In the genomic region with DNA sequence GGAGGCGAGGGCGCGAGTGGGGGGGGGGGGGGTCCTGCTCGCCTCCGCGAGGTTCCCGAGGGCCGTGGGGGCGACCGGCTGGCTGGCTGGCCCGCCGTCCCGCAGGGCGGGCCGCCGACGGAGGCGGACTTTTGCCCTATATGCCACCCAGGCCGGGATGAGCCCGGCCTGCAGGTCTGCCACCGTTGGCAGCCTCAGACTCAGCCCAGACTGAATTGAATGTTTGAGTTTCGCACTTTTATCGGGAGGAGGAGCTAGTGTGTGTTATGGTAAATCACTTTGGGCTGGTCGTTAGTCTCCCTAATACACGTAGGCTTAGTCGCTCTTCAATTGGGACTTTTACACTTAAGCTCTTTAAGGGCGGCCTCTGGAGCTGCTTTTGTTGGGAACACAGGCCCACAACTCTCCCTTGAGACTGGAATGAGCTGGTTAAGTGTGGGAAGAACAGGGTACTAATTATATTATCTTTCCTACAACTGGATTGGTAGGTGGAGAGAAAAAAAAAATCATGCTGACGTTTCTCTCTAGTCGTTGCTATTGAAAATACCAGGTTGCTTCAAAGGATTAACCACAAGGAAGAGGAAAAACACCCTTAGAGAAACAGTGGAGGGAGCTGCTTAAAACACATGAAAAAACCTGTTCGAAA, we compare ENCODE assay signal across 8 cellular contexts. TPM values are rescaled to one million over a fixed set of nuclear protein-coding genes. Genes with fewer than 3 reads are reported as not detected.
A peak's percentile ranks its signal among the peaks of the same experiment; 100 is the strongest.
DNase-seq lines count a peak whose midpoint lies in the region; ATAC-seq and TF ChIP-seq lines count a peak whose summit lies in the region.

No MANE protein-coding gene starts in this region.

- POLR2A ChIA-PET in SK-N-SH (lab: Yijun Ruan, JAX) = interaction anchor here (0.7 to 6.2 kb wide), 24 partner anchors 11 to 473 kb away, joined by 3 to 108 read pairs (median 4); no protein-coding TSS in a partner anchor

- H3K9ac ChIP-seq in SK-N-SH = peak overlapping the region; percentile 99

- TF ChIP-seq RAD21 in SK-N-SH (IDR thresholded peaks at IDR 0.05; ENCODE audit: low read length) = peak; percentile 37

- TF ChIP-seq EP300 in SK-N-SH (IDR thresholded peaks at IDR 0.05; ENCODE audit: borderline replicate concordance in 1 of 2, low read depth in 1 of 2, low read length in 1 of 2) = no peak
- TF ChIP-seq EP300 in suprapubic skin (IDR thresholded peaks at IDR 0.05) = no peak

- TF ChIP-seq POLR2A in suprapubic skin (IDR thresholded peaks at IDR 0.05) = no peak

- peak overlapping the region; percentile 91 for H3K4me2 ChIP-seq in SK-N-SH

- H3F3A ChIP-seq in SK-N-SH (replicated peaks; ENCODE audit: insufficient read depth) = peaks cover 46% of the 10 kb centered on the region

- intact Hi-C loops in Right ventricle myocardium inferior (cut with DNase I) = loop anchor here (2.0 to 5.0 kb wide), 4 partner anchors 71 to 386 kb away; no protein-coding TSS in a partner anchor
- intact Hi-C loops in cardiac septum (cut with DNase I) = loop anchor here (1.0 to 5.0 kb wide), 7 partner anchors 91 to 386 kb away; no protein-coding TSS in a partner anchor
- intact Hi-C loops in left lung (cut with DNase I) = loop anchor here in 1 of 2 donors (5.0 kb wide), 2 partner anchors 111 to 471 kb away; no protein-coding TSS in a partner anchor

- no peak for DNase-seq in Right ventricle myocardium inferior (ENCODE audit: missing footprints)
- no peak for DNase-seq in cardiac septum (ENCODE audit: low spot score)
- peak; percentile 92 for DNase-seq in NCI-H128 (lab: John Stamatoyannopoulos, UW; ENCODE audit: unreplicated experiment)
- peak; percentile 38 for DNase-seq in SK-N-SH
- DNase-seq in left lung = no peak
- no peak for DNase-seq in suprapubic skin (ENCODE audit: low spot score in 2 of 2)

- H3K79me2 ChIP-seq in SK-N-SH (ENCODE audit: insufficient read depth) = peaks cover 30% of the 10 kb centered on the region

- peaks cover 3% of the 10 kb centered on the region for H4K20me1 ChIP-seq in SK-N-SH (ENCODE audit: insufficient read depth)

- no peak for TF ChIP-seq CTCF in SK-N-SH (IDR thresholded peaks at IDR 0.05)
- no peak for TF ChIP-seq CTCF in left lung (IDR thresholded peaks at IDR 0.05)
- no peak for TF ChIP-seq CTCF in suprapubic skin (IDR thresholded peaks at IDR 0.05)

- ATAC-seq in Right ventricle myocardium inferior (peak; percentile 14), HG02798 (IDR thresholded peaks at IDR 0.05; ENCODE audit: poor library complexity, unreplicated experiment) (peak; percentile 19), left lung (peak; percentile 30)

- H3K27ac ChIP-seq in SK-N-SH (ENCODE audit: low read depth in 2 of 2, low read length in 1 of 2) (peak overlapping the region; percentile 100), cingulate gyrus (ENCODE audit: low read depth, low read length) (peak overlapping the region; percentile 100), left lung (peak overlapping the region; percentile 95 to 98), suprapubic skin (peak overlapping the region; percentile 99)

- H3K4me3 ChIP-seq in SK-N-SH (ENCODE audit: low read depth in 2 of 2, low read length in 1 of 2) = peak overlapping the region; percentile 32 to 83; a peak in 3 of 4 replicates
- H3K4me3 ChIP-seq in left lung = peak overlapping the region; percentile 31 to 44
- peak overlapping the region; percentile 87 for H3K4me3 ChIP-seq in suprapubic skin

- H3K9me2 ChIP-seq in SK-N-SH = no peaks in the 10 kb centered on the region

- 6% methylated on average over 24 of the region's 30 CpGs for WGBS in SK-N-SH (ENCODE audit: low lambda C conversion rate)
- WGBS in suprapubic skin = 3% methylated on average over 16 of the region's 30 CpGs

- H3K9me3 ChIP-seq in SK-N-SH = no peaks in the 10 kb centered on the region
- no peaks in the 10 kb centered on the region for H3K9me3 ChIP-seq in left lung
- no peaks in the 10 kb centered on the region for H3K9me3 ChIP-seq in suprapubic skin

- CTCF ChIA-PET in SK-N-SH (lab: Yijun Ruan, JAX) = interaction anchor here (0.6 to 4.6 kb wide), 14 partner anchors 8 to 493 kb away, joined by 3 to 27 read pairs (median 4); no protein-coding TSS in a partner anchor

- H3K4me1 ChIP-seq in SK-N-SH (ENCODE audit: control insufficient read depth in 1 of 2, insufficient read depth in 2 of 2, low read depth in 1 of 2, low read length in 1 of 2) (peaks cover 35 to 47% of the 10 kb centered on the region in 2 experiments), left lung (peaks cover 12 to 56% of the 10 kb centered on the region in 2 donors), suprapubic skin (peaks cover 42% of the 10 kb centered on the region)

- H2AFZ ChIP-seq in SK-N-SH (ENCODE audit: low read depth) = peak overlapping the region; percentile 45; the same call in 1 of the 2 replicates

- H3K27me3 ChIP-seq in SK-N-SH (ENCODE audit: insufficient read depth) = no peaks in the 10 kb centered on the region
- no peaks in the 10 kb centered on the region for H3K27me3 ChIP-seq in left lung
- H3K27me3 ChIP-seq in suprapubic skin = no peaks in the 10 kb centered on the region

- peaks cover 16 to 22% of the 10 kb centered on the region in 2 experiments for H3K36me3 ChIP-seq in SK-N-SH (replicated peaks in 1 of 2; ENCODE audit: control insufficient read depth in 1 of 2, insufficient read depth in 2 of 2, low read length in 1 of 2)
- peaks cover 0 to 17% of the 10 kb centered on the region in 2 donors for H3K36me3 ChIP-seq in left lung
- peaks cover 18% of the 10 kb centered on the region for H3K36me3 ChIP-seq in suprapubic skin

TF ChIP-seq in SK-N-SH, 30 proteins besides CTCF, POLR2A, EP300 and RAD21:
- TF ChIP-seq, protein P1, sequence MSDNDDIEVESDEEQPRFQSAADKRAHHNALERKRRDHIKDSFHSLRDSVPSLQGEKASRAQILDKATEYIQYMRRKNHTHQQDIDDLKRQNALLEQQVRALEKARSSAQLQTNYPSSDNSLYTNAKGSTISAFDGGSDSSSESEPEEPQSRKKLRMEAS (IDR thresholded peaks at IDR 0.05; ENCODE audit: low read depth) = no peak
- 0 out of 2 replicates have a peak, but pooled peaks have one; percentile 3 for TF ChIP-seq NFIC (IDR thresholded peaks at IDR 0.05; ENCODE audit: borderline replicate concordance)
- TF ChIP-seq, protein P2, sequence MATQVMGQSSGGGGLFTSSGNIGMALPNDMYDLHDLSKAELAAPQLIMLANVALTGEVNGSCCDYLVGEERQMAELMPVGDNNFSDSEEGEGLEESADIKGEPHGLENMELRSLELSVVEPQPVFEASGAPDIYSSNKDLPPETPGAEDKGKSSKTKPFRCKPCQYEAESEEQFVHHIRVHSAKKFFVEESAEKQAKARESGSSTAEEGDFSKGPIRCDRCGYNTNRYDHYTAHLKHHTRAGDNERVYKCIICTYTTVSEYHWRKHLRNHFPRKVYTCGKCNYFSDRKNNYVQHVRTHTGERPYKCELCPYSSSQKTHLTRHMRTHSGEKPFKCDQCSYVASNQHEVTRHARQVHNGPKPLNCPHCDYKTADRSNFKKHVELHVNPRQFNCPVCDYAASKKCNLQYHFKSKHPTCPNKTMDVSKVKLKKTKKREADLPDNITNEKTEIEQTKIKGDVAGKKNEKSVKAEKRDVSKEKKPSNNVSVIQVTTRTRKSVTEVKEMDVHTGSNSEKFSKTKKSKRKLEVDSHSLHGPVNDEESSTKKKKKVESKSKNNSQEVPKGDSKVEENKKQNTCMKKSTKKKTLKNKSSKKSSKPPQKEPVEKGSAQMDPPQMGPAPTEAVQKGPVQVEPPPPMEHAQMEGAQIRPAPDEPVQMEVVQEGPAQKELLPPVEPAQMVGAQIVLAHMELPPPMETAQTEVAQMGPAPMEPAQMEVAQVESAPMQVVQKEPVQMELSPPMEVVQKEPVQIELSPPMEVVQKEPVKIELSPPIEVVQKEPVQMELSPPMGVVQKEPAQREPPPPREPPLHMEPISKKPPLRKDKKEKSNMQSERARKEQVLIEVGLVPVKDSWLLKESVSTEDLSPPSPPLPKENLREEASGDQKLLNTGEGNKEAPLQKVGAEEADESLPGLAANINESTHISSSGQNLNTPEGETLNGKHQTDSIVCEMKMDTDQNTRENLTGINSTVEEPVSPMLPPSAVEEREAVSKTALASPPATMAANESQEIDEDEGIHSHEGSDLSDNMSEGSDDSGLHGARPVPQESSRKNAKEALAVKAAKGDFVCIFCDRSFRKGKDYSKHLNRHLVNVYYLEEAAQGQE (IDR thresholded peaks at IDR 0.05; ENCODE audit: low read depth, low read length) = no peak
- peak; percentile 55; the same call in 1 of the 2 replicates for TF ChIP-seq SIN3A (IDR thresholded peaks at IDR 0.05; ENCODE audit: borderline replicate concordance, low read depth, low read length)
- TF ChIP-seq CHD2 (IDR thresholded peaks at IDR 0.05; ENCODE audit: low read length, partially characterized antibody) = no peak
- TF ChIP-seq POLR2AphosphoS5 (IDR thresholded peaks at IDR 0.05; ENCODE audit: low read depth, low read length) = 0 out of 2 replicates have a peak, but pooled peaks have one; percentile 21
TF ChIP-seq in SK-N-SH: peak in this region for 3.

RNA-seq across cellular contexts. Expression of a gene that starts 1.3 kb away (rescaled TPM):
- total RNA-seq in Right ventricle myocardium inferior (116 TPM), cardiac septum (65.6 TPM), left lung (100 to 1,000 TPM; 114 to 135 TPM), suprapubic skin (100 to 1,000 TPM; 129 to 195 (median 159) TPM)
- polyA plus RNA-seq in SK-N-SH (2012; rRNA removed) = 40.3 and 73.9 TPM in 2 replicates
- polyA plus RNA-seq in SK-N-SH (2012; cell fraction: cytosol; rRNA removed) = 28.1 and 46.6 TPM in 2 replicates
- polyA plus RNA-seq in SK-N-SH (2012; cell fraction: nucleus; rRNA removed) = 73.9 and 167 TPM in 2 replicates

Comparison
In these comparisons a context has a peak if more than half of its experiments do, and no peak if none do; other contexts are left out.
1. DNase-seq: peak in NCI-H128 (single experiment) and SK-N-SH (single experiment); none in Right ventricle myocardium inferior (single experiment), cardiac septum (single experiment), left lung (0 of 2) and suprapubic skin (0 of 2).
2. Peak in every context shown above with its lines, with median percentiles within 50 percentile points of each other: ATAC-seq, H3K27ac ChIP-seq and H3K4me3 ChIP-seq.